Comparison of ENCODE assay signal across 9 cellular contexts in genomic region chr12:11730299-11731041, GRCh38.
DNase-seq lines count a peak whose midpoint lies in the region; ATAC-seq, FAIRE-seq and TF ChIP-seq lines count a peak whose summit lies in the region.
"Had no signal": no experiment of that assay in that cellular context is flagged by ENCODE, and none has a peak within 500 bp of the region (broad histone marks: within the 10 kb centered on the region; RNA-seq: fewer than 3 reads in every experiment).

No MANE protein-coding gene starts in this region.

- H3K9ac ChIP-seq in GM12878 (ENCODE audit: control insufficient read depth, insufficient read depth, low read length) = peak overlapping the region; percentile 82
- no peak overlapping the region for H3K9ac ChIP-seq in kidney (ENCODE audit: low read length in 2 of 2)

- SMC1A ChIA-PET in GM12878 (lab: Charles Lee; ENCODE audit: uncharacterized antibody, unreplicated experiment) = interaction anchor here (0.6 to 21.5 kb wide), 24 partner anchors 12 to 626 kb away, joined by 3 to 433 read pairs (median 6); partner anchors contain the start of genes BORCS5 and ETV6

- 17% methylated on average over 8 of the region's 8 CpGs for WGBS in GM12878 (ENCODE audit: insufficient coverage, insufficient replicate concordance, low lambda C conversion rate, missing lambda C conversion rate)

- TF ChIP-seq CTCF in GM12878 (IDR thresholded peaks at IDR 0.05 in 2 of 3, conservative IDR thresholded peaks at IDR 0.05 in 1 of 3; ENCODE audit: control insufficient read depth in 2 of 3, extremely low read depth in 1 of 3, insufficient read depth in 1 of 3, low read depth in 3 of 3, low read length in 3 of 3) = no peak
- TF ChIP-seq CTCF in GM20000 (IDR thresholded peaks at IDR 0.05; ENCODE audit: extremely low read depth, missing control alignments) = no peak
- TF ChIP-seq CTCF in kidney (IDR thresholded peaks at IDR 0.05; ENCODE audit: borderline replicate concordance, extremely low read depth, insufficient read depth) = no peak

- ATAC-seq in HG03342 (IDR thresholded peaks at IDR 0.05; ENCODE audit: unreplicated experiment) (peak; percentile 45), GM12878 (peak; percentile 49)

- peak; percentile 34 for TF ChIP-seq RAD21 in GM12878 (IDR thresholded peaks at IDR 0.05; ENCODE audit: insufficient read depth, low read depth, low read length)

- DNase-seq in NCI-H146 (lab: John Stamatoyannopoulos, UW) = peak; percentile 53
- no peak for DNase-seq in NCI-H146 treated with DMSO at 0.1 percent for 48 hours (lab: John Stamatoyannopoulos, UW; ENCODE audit: unreplicated experiment)
- peak; percentile 85 for DNase-seq in GM12878 (ENCODE audit: low read depth, low spot score)
- DNase-seq in activated gamma-delta T cell treated with Interleukin-2 at 50 U/mL for 16 hours = no peak
- DNase-seq in GM20000 (ENCODE audit: low spot score) = no peak
- no peak for DNase-seq in kidney

- no TSS peak for BruUV-seq in GM12878 (replicated peaks; lab: Mats Ljungman, UMichigan)

- H3K36me3 ChIP-seq in GM12878 (ENCODE audit: control insufficient read depth in 2 of 2, insufficient read depth in 2 of 2, low read length in 1 of 2) = peaks cover 8 to 19% of the 10 kb centered on the region in 2 experiments
- H3K36me3 ChIP-seq in kidney (ENCODE audit: control insufficient read depth in 1 of 2, insufficient read depth in 2 of 2, low read length in 2 of 2) = no peaks in the 10 kb centered on the region

- CTCF ChIA-PET in GM12878 (lab: Yijun Ruan, JAX) = interaction anchor here (0.6 to 6.8 kb wide), 14 partner anchors 9 to 1075 kb away, joined by 3 to 47 read pairs (median 6); no protein-coding TSS in a partner anchor

- intact Hi-C loops in GM12878 (cut with micrococcal nuclease; ENCODE audit: unreplicated experiment) (loop anchor here (1.0 to 2.0 kb wide), 5 partner anchors 16 to 166 kb away; no protein-coding TSS in a partner anchor), kidney (cut with DNase I) (no loop called here)

- in situ Hi-C loops in GM12878 (cut with MboI) = no loop called here

- H3K4me1 ChIP-seq in GM12878 (ENCODE audit: control insufficient read depth, insufficient read depth, low read length) (peaks cover 93% of the 10 kb centered on the region), kidney (ENCODE audit: control insufficient read depth in 1 of 2, insufficient read depth in 1 of 2, low read depth in 1 of 2, low read length in 2 of 2) (peaks cover 18 to 22% of the 10 kb centered on the region in 2 donors)

- RAD21 ChIA-PET in GM12878 (lab: Charles Lee; ENCODE audit: unreplicated experiment) = interaction anchor here (0.8 to 19.9 kb wide), 25 partner anchors 10 to 302 kb away, joined by 3 to 497 read pairs (median 5); partner anchors contain the start of gene ETV6

- H3K27ac ChIP-seq in GM12878 (ENCODE audit: control insufficient read depth, insufficient read depth) = peak overlapping the region; percentile 89
- peak overlapping the region in 19 of 21 experiments; percentile 34 to 86 (median 69) for H3K27ac ChIP-seq in skin epidermis
- H3K27ac ChIP-seq in kidney (ENCODE audit: low read depth in 2 of 2, low read length in 2 of 2) = peak overlapping the region in 1 of 2 donors; percentile 55
- H3K27ac ChIP-seq: SK-N-MC had no signal

- POLR2A ChIA-PET in GM12878 (lab: Charles Lee) = interaction anchor here (0.8 to 5.1 kb wide), 13 partner anchors 8 to 303 kb away, joined by 3 to 44 read pairs (median 5); no protein-coding TSS in a partner anchor

- H3K4me2 ChIP-seq in GM12878 (ENCODE audit: control insufficient read depth, insufficient read depth) = peak overlapping the region; percentile 68

- no peaks in the 10 kb centered on the region for H4K20me1 ChIP-seq in GM12878 (ENCODE audit: control insufficient read depth, insufficient read depth)

- peaks cover 95% of the 10 kb centered on the region for H3K79me2 ChIP-seq in GM12878 (ENCODE audit: control insufficient read depth, insufficient read depth, low read length)

- FAIRE-seq in GM12878 (lab: Jason Lieb, UNC) (no peak), kidney (lab: Jason Lieb, UNC) (no peak)

- no peak overlapping the region for H2AFZ ChIP-seq in GM12878 (ENCODE audit: control insufficient read depth, low read depth, low read length)

- TF ChIP-seq EP300 in GM12878 (IDR thresholded peaks at IDR 0.05; ENCODE audit: borderline replicate concordance in 1 of 2, control insufficient read depth in 1 of 2, low read depth in 2 of 2, low read length in 2 of 2) = peak in 1 of 2 experiments; percentile 52; a peak in 2 of 4 replicates

- H3K27me3 ChIP-seq in GM12878 (replicated peaks in 1 of 2; ENCODE audit: control insufficient read depth in 2 of 2, insufficient read depth in 2 of 2, low read length in 1 of 2) = no peaks in the 10 kb centered on the region

- H3K4me3 ChIP-seq in GM12878 (peak overlapping the region; percentile 18; the same call in 1 of the 2 replicates), skin epidermis (no peak overlapping the region), kidney (ENCODE audit: low read length in 2 of 2) (no peak overlapping the region)
- H3K4me3 ChIP-seq: SK-N-MC had no signal

- H3K9me3 ChIP-seq in GM12878 (replicated peaks; ENCODE audit: control insufficient read depth, insufficient read depth, low read length) = peaks cover under 1% of the 10 kb centered on the region; the same call in 2 of the 3 replicates
- no peaks in the 10 kb centered on the region for H3K9me3 ChIP-seq in kidney (ENCODE audit: control insufficient read depth in 1 of 2, low read length in 2 of 2)

- TF ChIP-seq POLR2A in GM12878 (IDR thresholded peaks at IDR 0.05; ENCODE audit: low read depth, low read length) = peak; percentile 62; the same call in 1 of the 2 replicates

TF ChIP-seq in GM12878, 131 proteins besides CTCF, POLR2A, EP300 and RAD21 (continues in another document):
- TF ChIP-seq POLR2AphosphoS2 (IDR thresholded peaks at IDR 0.05; ENCODE audit: low read depth, low read length) (peak; percentile 64; the same call in 1 of the 2 replicates), RB1 (IDR thresholded peaks at IDR 0.05; ENCODE audit: borderline replicate concordance) (no peak), TCF7 (IDR thresholded peaks at IDR 0.05; ENCODE audit: borderline replicate concordance) (no peak), CBX5 (IDR thresholded peaks at IDR 0.05; ENCODE audit: low read depth) (peak; percentile 84; the same call in 1 of the 2 replicates), NBN (IDR thresholded peaks at IDR 0.05) (peak; percentile 59; the same call in 1 of the 2 replicates), EED (IDR thresholded peaks at IDR 0.05; ENCODE audit: low read depth) (peak; percentile 90), CREB1 (IDR thresholded peaks at IDR 0.05; ENCODE audit: low read depth) (peak; percentile 29; the same call in 1 of the 2 replicates), MTA2 (IDR thresholded peaks at IDR 0.05; ENCODE audit: low read depth) (peak; percentile 58), CHD4 (IDR thresholded peaks at IDR 0.05) (no peak), KDM1A (IDR thresholded peaks at IDR 0.05; ENCODE audit: borderline replicate concordance) (no peak), CEBPB (IDR thresholded peaks at IDR 0.05; ENCODE audit: borderline replicate concordance in 1 of 2, low read depth in 2 of 2, low read length in 2 of 2) (no peak), PKNOX1 (IDR thresholded peaks at IDR 0.05) (no peak), STAT3 (IDR thresholded peaks at IDR 0.05; ENCODE audit: low read depth, low read length) (no peak), NFIC (IDR thresholded peaks at IDR 0.05; ENCODE audit: low read depth, low read length) (peak; percentile 35; the same call in 1 of the 2 replicates)
- TF ChIP-seq, protein P1, sequence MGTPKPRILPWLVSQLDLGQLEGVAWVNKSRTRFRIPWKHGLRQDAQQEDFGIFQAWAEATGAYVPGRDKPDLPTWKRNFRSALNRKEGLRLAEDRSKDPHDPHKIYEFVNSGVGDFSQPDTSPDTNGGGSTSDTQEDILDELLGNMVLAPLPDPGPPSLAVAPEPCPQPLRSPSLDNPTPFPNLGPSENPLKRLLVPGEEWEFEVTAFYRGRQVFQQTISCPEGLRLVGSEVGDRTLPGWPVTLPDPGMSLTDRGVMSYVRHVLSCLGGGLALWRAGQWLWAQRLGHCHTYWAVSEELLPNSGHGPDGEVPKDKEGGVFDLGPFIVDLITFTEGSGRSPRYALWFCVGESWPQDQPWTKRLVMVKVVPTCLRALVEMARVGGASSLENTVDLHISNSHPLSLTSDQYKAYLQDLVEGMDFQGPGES (IDR thresholded peaks at IDR 0.05) = no peak
- TF ChIP-seq, protein P2, sequence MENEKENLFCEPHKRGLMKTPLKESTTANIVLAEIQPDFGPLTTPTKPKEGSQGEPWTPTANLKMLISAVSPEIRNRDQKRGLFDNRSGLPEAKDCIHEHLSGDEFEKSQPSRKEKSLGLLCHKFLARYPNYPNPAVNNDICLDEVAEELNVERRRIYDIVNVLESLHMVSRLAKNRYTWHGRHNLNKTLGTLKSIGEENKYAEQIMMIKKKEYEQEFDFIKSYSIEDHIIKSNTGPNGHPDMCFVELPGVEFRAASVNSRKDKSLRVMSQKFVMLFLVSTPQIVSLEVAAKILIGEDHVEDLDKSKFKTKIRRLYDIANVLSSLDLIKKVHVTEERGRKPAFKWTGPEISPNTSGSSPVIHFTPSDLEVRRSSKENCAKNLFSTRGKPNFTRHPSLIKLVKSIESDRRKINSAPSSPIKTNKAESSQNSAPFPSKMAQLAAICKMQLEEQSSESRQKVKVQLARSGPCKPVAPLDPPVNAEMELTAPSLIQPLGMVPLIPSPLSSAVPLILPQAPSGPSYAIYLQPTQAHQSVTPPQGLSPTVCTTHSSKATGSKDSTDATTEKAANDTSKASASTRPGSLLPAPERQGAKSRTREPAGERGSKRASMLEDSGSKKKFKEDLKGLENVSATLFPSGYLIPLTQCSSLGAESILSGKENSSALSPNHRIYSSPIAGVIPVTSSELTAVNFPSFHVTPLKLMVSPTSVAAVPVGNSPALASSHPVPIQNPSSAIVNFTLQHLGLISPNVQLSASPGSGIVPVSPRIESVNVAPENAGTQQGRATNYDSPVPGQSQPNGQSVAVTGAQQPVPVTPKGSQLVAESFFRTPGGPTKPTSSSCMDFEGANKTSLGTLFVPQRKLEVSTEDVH (IDR thresholded peaks at IDR 0.05; ENCODE audit: low read depth, partially characterized antibody) = no peak

Comparison
In these comparisons a context has a peak if more than half of its experiments do, and no peak if none do; other contexts are left out.
1. DNase-seq: peak in NCI-H146 (single experiment) and GM12878 (single experiment); none in NCI-H146 treated with DMSO at 0.1 percent for 48 hours (single experiment), activated gamma-delta T cell treated with Interleukin-2 at 50 U/mL for 16 hours (single experiment), GM20000 (single experiment) and kidney (single experiment).